17 cellular contexts compared by ENCODE assay signal in genomic region chr4:119142837-119143236, GRCh38. TPM values are rescaled to one million over a fixed set of nuclear protein-coding genes. Genes with fewer than 3 reads are reported as not detected.
A peak's percentile ranks its signal among the peaks of the same experiment; 100 is the strongest.
DNase-seq lines count a peak whose midpoint lies in the region; ATAC-seq, FAIRE-seq and TF ChIP-seq lines count a peak whose summit lies in the region.
"Had no signal": no experiment of that assay in that cellular context is flagged by ENCODE, and none has a peak within 500 bp of the region (broad histone marks: within the 10 kb centered on the region; RNA-seq: fewer than 3 reads in every experiment).

No MANE protein-coding gene starts in this region.

- H3K9me3 Mint-ChIP-seq in Caco-2 (ENCODE audit: unreplicated experiment): no peaks in the 10 kb centered on the region
- H3K9me3 Mint-ChIP-seq: CD8-positive, alpha-beta T cell had no signal

- POLR2A ChIA-PET in Caco-2 (lab: Charles Lee) (no interaction called here), K562 (lab: Yijun Ruan, JAX) (no interaction called here)

- H3K27ac Mint-ChIP-seq in Caco-2 (ENCODE audit: unreplicated experiment): peak overlapping the region; percentile 16
- H3K27ac Mint-ChIP-seq: CD14-positive monocyte; CD8-positive, alpha-beta T cell had no signal

- H4K20me1 ChIP-seq in K562 (replicated peaks; ENCODE audit: control insufficient read depth, insufficient read depth, low read length): no peaks in the 10 kb centered on the region

- H3K79me2 ChIP-seq in K562 (ENCODE audit: control insufficient read depth, insufficient read depth, low read length): no peaks in the 10 kb centered on the region

- no peaks in the 10 kb centered on the region for H3K27me3 Mint-ChIP-seq in Caco-2 (ENCODE audit: insufficient read depth, unreplicated experiment)

- H2AFZ ChIP-seq in K562 (ENCODE audit: low read depth, low read length): no peak overlapping the region

- no peak overlapping the region for H3K4me2 ChIP-seq in K562 (ENCODE audit: insufficient read depth, low read length)

- H3K4me1 ChIP-seq in right atrium auricular region (peaks cover 0 to 20% of the 10 kb centered on the region in 2 donors), Caco-2 (peaks cover 33% of the 10 kb centered on the region), K562 (replicated peaks in 1 of 2; ENCODE audit: control insufficient read depth in 2 of 2, insufficient read depth in 2 of 2, low read length in 2 of 2) (no peaks in the 10 kb centered on the region), gastrocnemius medialis (peaks cover 22 to 48% of the 10 kb centered on the region in 2 donors)

- H3K9me3 ChIP-seq in right atrium auricular region (no peaks in the 10 kb centered on the region), Caco-2 (no peaks in the 10 kb centered on the region), K562 (replicated peaks; ENCODE audit: control insufficient read depth, insufficient read depth, low read depth, low read length) (no peaks in the 10 kb centered on the region), gastrocnemius medialis (no peaks in the 10 kb centered on the region)

- no peaks in the 10 kb centered on the region for H3K9me1 ChIP-seq in K562 (ENCODE audit: control insufficient read depth, insufficient read depth, low read length)

- no peak overlapping the region for H3K4me3 Mint-ChIP-seq in Caco-2 (ENCODE audit: unreplicated experiment)
- H3K4me3 Mint-ChIP-seq: CD14-positive monocyte; CD8-positive, alpha-beta T cell had no signal

- no peak for TF ChIP-seq RAD21 in K562 (CRISPR knock-in tag; conservative IDR thresholded peaks at IDR 0.05 in 1 of 2, IDR thresholded peaks at IDR 0.05 in 1 of 2)

- no TSS peak for BruUV-seq in Caco-2 (replicated peaks; lab: Mats Ljungman, UMichigan)
- BruUV-seq in K562 (replicated peaks; lab: Mats Ljungman, UMichigan): no TSS peak

- H3K27ac ChIP-seq in right atrium auricular region (peak overlapping the region; percentile 56 to 91), K562 (ENCODE audit: extremely low read depth, low read depth, low read length) (no peak overlapping the region), gastrocnemius medialis (peak overlapping the region; percentile 54 to 89 (median 79))
- H3K27ac ChIP-seq: HL-60 had no signal

- H3K4me3 ChIP-seq in right atrium auricular region: peak overlapping the region in 1 of 2 donors; percentile 18
- H3K4me3 ChIP-seq in Caco-2 (ENCODE audit: low read depth, low read length): no peak overlapping the region
- H3K4me3 ChIP-seq in K562: no peak overlapping the region
- H3K4me3 ChIP-seq in gastrocnemius medialis: no peak overlapping the region

- TF ChIP-seq POLR2A in K562 (conservative IDR thresholded peaks at IDR 0.05) (no peak), gastrocnemius medialis (IDR thresholded peaks at IDR 0.05) (no peak)

- TF ChIP-seq EP300 in K562 (IDR thresholded peaks at IDR 0.05; ENCODE audit: low read length): no peak

- CTCF ChIA-PET in Caco-2 (lab: Charles Lee) (no interaction called here), K562 (lab: Yijun Ruan, JAX; ENCODE audit: low intra/inter-chr PET ratio) (no interaction called here)

- DNase-seq in right atrium auricular region (ENCODE audit: low spot score): no peak
- no peak for DNase-seq in cardiac septum (ENCODE audit: low spot score)
- no peak for DNase-seq in Caco-2
- DNase-seq in K562 (ENCODE audit: extremely low read depth in 1 of 4, low spot score in 3 of 4): no peak
- DNase-seq in gastrocnemius medialis: no peak
- no peak for DNase-seq in SKM-1 (lab: John Stamatoyannopoulos, UW; ENCODE audit: unreplicated experiment)
- DNase-seq: CD8-positive, alpha-beta T cell; COR-L47; DND-41; GDM1 had no signal

- H3K36me3 ChIP-seq in right atrium auricular region (peaks cover 39% of the 10 kb centered on the region), Caco-2 (ENCODE audit: control insufficient read depth, insufficient read depth, low read length) (no peaks in the 10 kb centered on the region), K562 (ENCODE audit: control insufficient read depth, insufficient read depth, low read length) (no peaks in the 10 kb centered on the region), gastrocnemius medialis (peaks cover 0 to 6% of the 10 kb centered on the region in 2 donors)

- no peaks in the 10 kb centered on the region for H3K36me3 Mint-ChIP-seq in Caco-2 (ENCODE audit: insufficient read depth, unreplicated experiment)
- H3K36me3 Mint-ChIP-seq: CD14-positive monocyte; CD8-positive, alpha-beta T cell had no signal

- H3K4me1 Mint-ChIP-seq in Caco-2 (ENCODE audit: low read depth, unreplicated experiment): peaks cover 19% of the 10 kb centered on the region

- intact Hi-C loops in cardiac septum (cut with DNase I): no loop called here
- intact Hi-C loops in Caco-2 (cut with micrococcal nuclease; ENCODE audit: unreplicated experiment): no loop called here
- intact Hi-C loops in K562 (cut with micrococcal nuclease): no loop called here
- intact Hi-C loops in gastrocnemius medialis (cut with DNase I; ENCODE audit: low total_unique reads): loop anchor here (10.0 kb wide), 1 partner anchor 248 kb away; no protein-coding TSS in a partner anchor

- H3K27me3 ChIP-seq in right atrium auricular region (no peaks in the 10 kb centered on the region), Caco-2 (replicated peaks; ENCODE audit: control insufficient read depth, insufficient read depth, low read length) (no peaks in the 10 kb centered on the region), K562 (ENCODE audit: control insufficient read depth in 2 of 2, insufficient read depth in 2 of 2, low read length in 2 of 2) (no peaks in the 10 kb centered on the region), gastrocnemius medialis (no peaks in the 10 kb centered on the region)

- H3K9ac ChIP-seq in K562 (ENCODE audit: insufficient read depth in 1 of 2, low read depth in 2 of 2, low read length in 2 of 2): no peak overlapping the region

- FAIRE-seq in K562 (lab: Jason Lieb, UNC): no peak
- FAIRE-seq: A204.1, GM12892, H54 had no signal

- ATAC-seq in K562 (no peak), gastrocnemius medialis (no peak), HG03280 (IDR thresholded peaks at IDR 0.05; ENCODE audit: unreplicated experiment) (no peak)
- ATAC-seq: CD8-positive, alpha-beta T cell; HCT116 had no signal

- TF ChIP-seq CTCF in right atrium auricular region (IDR thresholded peaks at IDR 0.05): no peak
- TF ChIP-seq CTCF in Caco-2 (IDR thresholded peaks at IDR 0.05; ENCODE audit: insufficient read depth in 1 of 2, low read depth in 1 of 2, low read length in 1 of 2, severe bottlenecking in 1 of 2, unreplicated experiment in 1 of 2): no peak
- TF ChIP-seq CTCF in K562 (IDR thresholded peaks at IDR 0.05 in 2 of 3, conservative IDR thresholded peaks at IDR 0.05 in 1 of 3; ENCODE audit: insufficient read depth in 2 of 3, low read depth in 1 of 3, low read length in 3 of 3): no peak
- no peak for TF ChIP-seq CTCF in gastrocnemius medialis (IDR thresholded peaks at IDR 0.05 in 4 of 5, conservative IDR thresholded peaks at IDR 0.05 in 1 of 5)

- in situ Hi-C loops in K562 (cut with MboI) (no loop called here), gastrocnemius medialis (cut with MboI; ENCODE audit: low sequenced_read_pairs in 4 of 4) (loop anchor here in 1 of 4 donors (25.0 kb wide), 1 partner anchor 156 kb away; no protein-coding TSS in a partner anchor)

TF ChIP-seq in K562, 482 proteins besides CTCF, POLR2A, EP300 and RAD21 (continues in another document):
- TF ChIP-seq, protein P1, sequence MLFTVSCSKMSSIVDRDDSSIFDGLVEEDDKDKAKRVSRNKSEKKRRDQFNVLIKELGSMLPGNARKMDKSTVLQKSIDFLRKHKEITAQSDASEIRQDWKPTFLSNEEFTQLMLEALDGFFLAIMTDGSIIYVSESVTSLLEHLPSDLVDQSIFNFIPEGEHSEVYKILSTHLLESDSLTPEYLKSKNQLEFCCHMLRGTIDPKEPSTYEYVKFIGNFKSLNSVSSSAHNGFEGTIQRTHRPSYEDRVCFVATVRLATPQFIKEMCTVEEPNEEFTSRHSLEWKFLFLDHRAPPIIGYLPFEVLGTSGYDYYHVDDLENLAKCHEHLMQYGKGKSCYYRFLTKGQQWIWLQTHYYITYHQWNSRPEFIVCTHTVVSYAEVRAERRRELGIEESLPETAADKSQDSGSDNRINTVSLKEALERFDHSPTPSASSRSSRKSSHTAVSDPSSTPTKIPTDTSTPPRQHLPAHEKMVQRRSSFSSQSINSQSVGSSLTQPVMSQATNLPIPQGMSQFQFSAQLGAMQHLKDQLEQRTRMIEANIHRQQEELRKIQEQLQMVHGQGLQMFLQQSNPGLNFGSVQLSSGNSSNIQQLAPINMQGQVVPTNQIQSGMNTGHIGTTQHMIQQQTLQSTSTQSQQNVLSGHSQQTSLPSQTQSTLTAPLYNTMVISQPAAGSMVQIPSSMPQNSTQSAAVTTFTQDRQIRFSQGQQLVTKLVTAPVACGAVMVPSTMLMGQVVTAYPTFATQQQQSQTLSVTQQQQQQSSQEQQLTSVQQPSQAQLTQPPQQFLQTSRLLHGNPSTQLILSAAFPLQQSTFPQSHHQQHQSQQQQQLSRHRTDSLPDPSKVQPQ (CRISPR knock-in tag; IDR thresholded peaks at IDR 0.05; ENCODE audit: borderline replicate concordance): no peak

RNA-seq across cellular contexts. Expression of gene MYOZ2, which starts 7.2 kb away (rescaled TPM):
- total RNA-seq in right atrium auricular region (100 to 1,000 TPM; 678 to 770 TPM), cardiac septum (727 TPM), Caco-2 (2022) (0.18 and 0.23 TPM in 2 replicates), K562 (2014; rRNA removed) (not detected in 2 replicates), K562 (2014; rRNA removed; fragmentation: Illumina TruSeq; extraction: Trizol) (not detected in 2 replicates), K562 (2015; rRNA removed; fragmentation: Illumina TruSeq; extraction: Trizol) (not detected in 2 replicates), K562 (2021) (not detected in 2 replicates), gastrocnemius medialis (100 to 1,000 TPM in 2 of 4 donors, 10 to 100 TPM in 2; 30.6 to 290 (median 87.9) TPM)
- total RNA-seq in K562 (2011; cell fraction: chromatin; rRNA removed; ENCODE audit: low replicate concordance): not detected in 2 replicates
- total RNA-seq in K562 (2011; cell fraction: nucleolus; rRNA removed): not detected in 2 replicates
- not detected in 2 replicates for total RNA-seq in K562 (2011; cell fraction: nucleoplasm; rRNA removed)
- polyA plus RNA-seq in K562 (2011; rRNA removed) (not detected in 2 replicates), K562 (2014; fragmentation: Illumina TruSeq; extraction: Trizol) (not detected in 2 replicates), K562 (2014; fragmentation: Nextera tagmentation; extraction: Ambion mirVana) (not detected), K562 (2014; rRNA removed) (not detected in 2 replicates)
- polyA plus RNA-seq in K562 (2011; cell fraction: cytosol; rRNA removed): not detected in 2 replicates
- not detected in 2 replicates for polyA plus RNA-seq in K562 (2011; cell fraction: nucleus; rRNA removed)
- polyA plus RNA-seq in K562 (2012): not detected in 2 replicates
- not detected in 2 replicates for polyA minus RNA-seq in K562 (2011; rRNA and poly(A)+ RNA removed)
- polyA minus RNA-seq in K562 (2011; cell fraction: cytosol; rRNA and poly(A)+ RNA removed): not detected in 2 replicates
- not detected in 2 replicates for polyA minus RNA-seq in K562 (2011; cell fraction: nucleus; rRNA and poly(A)+ RNA removed)
- total RNA-seq: CD8-positive, alpha-beta T cell had no signal
- polyA plus RNA-seq: CD14-positive monocyte had no signal

Comparison
In these comparisons a context has a peak if more than half of its experiments do, and no peak if none do; other contexts are left out.
1. RNA of gene MYOZ2, which starts 7.2 kb away (total RNA-seq): 678 to 770 TPM in right atrium auricular region, 727 TPM in cardiac septum (single experiment) and 30.6 to 290 TPM in gastrocnemius medialis; 0.18 to 0.23 TPM in Caco-2 and not detected in K562; every median in the first group is over 10 times any median in the second.